Comparison of ENCODE assay signal across 14 cellular contexts in genomic region chr15:60375255-60375809, GRCh38. TPM values are rescaled to one million over a fixed set of nuclear protein-coding genes. Genes with fewer than 3 reads are reported as not detected.
A peak's percentile ranks its signal among the peaks of the same experiment; 100 is the strongest.
DNase-seq lines count a peak whose midpoint lies in the region; ATAC-seq and TF ChIP-seq lines count a peak whose summit lies in the region.
"Had no signal": no experiment of that assay in that cellular context is flagged by ENCODE, and none has a peak within 500 bp of the region (broad histone marks: within the 10 kb centered on the region; RNA-seq: fewer than 3 reads in every experiment).

No MANE protein-coding gene starts in this region.

- no peaks in the 10 kb centered on the region for H3K79me1 ChIP-seq in mesenchymal stem cell (replicated peaks; ENCODE audit: low read length, poor library complexity, severe bottlenecking)

- TF ChIP-seq CTCF in adrenal gland (IDR thresholded peaks at IDR 0.05): no peak
- no peak for TF ChIP-seq CTCF in tibial artery (IDR thresholded peaks at IDR 0.05)

- 75 to 83% (median 79%) methylated on average over 6 of the region's 6 CpGs for WGBS in adrenal gland, 4 donors
- WGBS in mesenchymal stem cell: 74% methylated on average over 6 of the region's 6 CpGs

- H2BK15ac ChIP-seq in mesenchymal stem cell (ENCODE audit: low read depth, poor library complexity, severe bottlenecking): no peak overlapping the region

- ATAC-seq in GM21528 (IDR thresholded peaks at IDR 0.05; ENCODE audit: low FRiP score, unreplicated experiment): no peak
- ATAC-seq: stimulated activated naive B cell treated with anti-CD40 and anti-IgM and Interleukin-4, amounts not matched to agents 10 μg/mL and 1 μg/mL and 100 μg/mL, for 72 hours had no signal

- H3K4me1 ChIP-seq in adrenal gland (replicated peaks in 1 of 2) (peaks cover 38 to 53% of the 10 kb centered on the region in 2 donors), mesenchymal stem cell (ENCODE audit: control insufficient read depth, insufficient read depth, low read depth, low read length) (peaks cover 23% of the 10 kb centered on the region), tibial artery (peaks cover 4 to 100% (median 83%) of the 10 kb centered on the region in 4 donors), HAP-1 (peaks cover 54% of the 10 kb centered on the region)

- H3K4me2 ChIP-seq in mesenchymal stem cell (ENCODE audit: low read length, poor library complexity, severe bottlenecking): no peak overlapping the region

- H3K9me3 ChIP-seq in adrenal gland (replicated peaks in 1 of 3) (no peaks in the 10 kb centered on the region), mesenchymal stem cell (ENCODE audit: control insufficient read depth, low read length) (no peaks in the 10 kb centered on the region), tibial artery (no peaks in the 10 kb centered on the region), HAP-1 (no peaks in the 10 kb centered on the region)

- H2AFZ ChIP-seq in mesenchymal stem cell (ENCODE audit: low read depth, low read length): no peak overlapping the region

- H3K4ac ChIP-seq in mesenchymal stem cell (ENCODE audit: low read depth in 1 of 2, low read length in 2 of 2): no peak overlapping the region

- no peak for TF ChIP-seq POLR2A in adrenal gland (IDR thresholded peaks at IDR 0.05)

- no peak overlapping the region for H2BK5ac ChIP-seq in mesenchymal stem cell (ENCODE audit: low read depth, low read length, poor library complexity, severe bottlenecking)

- H3K27ac ChIP-seq in adrenal gland (peak overlapping the region in 4 of 5 donors; percentile 45 to 85 (median 83)), mesenchymal stem cell (ENCODE audit: low read length, poor library complexity, severe bottlenecking) (peak overlapping the region; percentile 98), tibial artery (peak overlapping the region; percentile 75 to 76)

- no peak overlapping the region for H4K8ac ChIP-seq in mesenchymal stem cell (ENCODE audit: low read length)

- H3K9ac ChIP-seq in mesenchymal stem cell (ENCODE audit: low read length): peak overlapping the region; percentile 85

- no peak overlapping the region for H2BK120ac ChIP-seq in mesenchymal stem cell (ENCODE audit: low read depth, low read length)

- H2AK5ac ChIP-seq in mesenchymal stem cell (ENCODE audit: low read length, severe bottlenecking): no peak overlapping the region

- in situ Hi-C loops in HAP-1 (cut with MboI; ENCODE audit: low sequenced_read_pairs): no loop called here

- intact Hi-C loops in adrenal gland (cut with DNase I) (no loop called here), tibial artery (cut with DNase I; ENCODE audit: low total_unique reads) (no loop called here)

- no peak overlapping the region for H4K91ac ChIP-seq in mesenchymal stem cell (ENCODE audit: low read length)

- DNase-seq in NCI-H1092 treated with DMSO at 0.1 percent for 48 hours (lab: John Stamatoyannopoulos, UW) (peak; percentile 27), NCI-H1092 (lab: John Stamatoyannopoulos, UW) (no peak), adrenal gland (no peak), mesenchymal stem cell (no peak), tibial artery (no peak), HAP-1 (ENCODE audit: low spot score in 2 of 2) (no peak), ecto neural progenitor cell (ENCODE audit: low spot score) (no peak)
- DNase-seq: activated CD4-positive, alpha-beta T cell treated with anti-CD3 and anti-CD28 coated beads, Interleukin-2, amount 10 ng/mL, durations not matched to agents 24 days and 14 days; activated naive CD8-positive, alpha-beta T cell treated with anti-CD3 and anti-CD28 coated beads for 36 hours; erythroblast; GF-D8; stimulated activated CD4-positive, alpha-beta T cell treated with anti-CD3 and anti-CD28 coated beads, Interleukin-12 subunit alpha, Interleukin-12 subunit beta, amount 100 ng/mL, for 4 hours; stimulated activated naive B cell treated with anti-CD40 and anti-IgM and Interleukin-4, amounts not matched to agents 10 μg/mL and 1 μg/mL and 100 μg/mL, for 72 hours had no signal

- H2BK12ac ChIP-seq in mesenchymal stem cell (ENCODE audit: low read length in 2 of 2): no peak overlapping the region

- no peak overlapping the region for H3K14ac ChIP-seq in mesenchymal stem cell (ENCODE audit: low read length in 2 of 2)

- H3K23ac ChIP-seq in mesenchymal stem cell (ENCODE audit: low read length in 2 of 2): no peak overlapping the region

- peaks cover 0 to 39% of the 10 kb centered on the region in 2 donors for H3K36me3 ChIP-seq in adrenal gland (replicated peaks in 1 of 2)
- peaks cover 21 to 85% of the 10 kb centered on the region in 2 experiments for H3K36me3 ChIP-seq in mesenchymal stem cell (ENCODE audit: control insufficient read depth in 1 of 2, insufficient read depth in 2 of 2, low read depth in 1 of 2, low read length in 2 of 2)
- H3K36me3 ChIP-seq in tibial artery: peaks cover 10 to 20% (median 20%) of the 10 kb centered on the region in 3 donors
- peaks cover 79% of the 10 kb centered on the region for H3K36me3 ChIP-seq in HAP-1 (replicated peaks)

- peak overlapping the region in 1 of 2 experiments; percentile 54 for H3K18ac ChIP-seq in mesenchymal stem cell (ENCODE audit: low read depth in 1 of 2, low read length in 2 of 2)

- H3K27me3 ChIP-seq in adrenal gland (no peaks in the 10 kb centered on the region), mesenchymal stem cell (ENCODE audit: control insufficient read depth in 1 of 2, insufficient read depth in 1 of 2, low read length in 2 of 2) (no peaks in the 10 kb centered on the region), tibial artery (no peaks in the 10 kb centered on the region), HAP-1 (ENCODE audit: low read depth) (no peaks in the 10 kb centered on the region)

- H3K4me3 ChIP-seq in adrenal gland (no peak overlapping the region), mesenchymal stem cell (ENCODE audit: insufficient read depth in 1 of 2, low read depth in 1 of 2, low read length in 2 of 2) (peak overlapping the region in 1 of 2 experiments; percentile 48), tibial artery (no peak overlapping the region), HAP-1 (no peak overlapping the region)

RNA-seq across cellular contexts. Expression of gene ANXA2, which starts 22.5 kb away (rescaled TPM):
- 100 to 1,000 TPM; 335 to 733 (median 482) TPM for total RNA-seq in adrenal gland
- polyA plus RNA-seq in adrenal gland: 1,000 to 10,000 TPM in 1 of 3 donors, 100 to 1,000 TPM in 2; 314 to 1,002 (median 476) TPM
- 2,051 TPM for polyA plus RNA-seq in mesenchymal stem cell (2013, experiment 1 of 2)
- polyA plus RNA-seq in mesenchymal stem cell (2013, experiment 2 of 2): 2,053 TPM
